In the genomic region with DNA sequence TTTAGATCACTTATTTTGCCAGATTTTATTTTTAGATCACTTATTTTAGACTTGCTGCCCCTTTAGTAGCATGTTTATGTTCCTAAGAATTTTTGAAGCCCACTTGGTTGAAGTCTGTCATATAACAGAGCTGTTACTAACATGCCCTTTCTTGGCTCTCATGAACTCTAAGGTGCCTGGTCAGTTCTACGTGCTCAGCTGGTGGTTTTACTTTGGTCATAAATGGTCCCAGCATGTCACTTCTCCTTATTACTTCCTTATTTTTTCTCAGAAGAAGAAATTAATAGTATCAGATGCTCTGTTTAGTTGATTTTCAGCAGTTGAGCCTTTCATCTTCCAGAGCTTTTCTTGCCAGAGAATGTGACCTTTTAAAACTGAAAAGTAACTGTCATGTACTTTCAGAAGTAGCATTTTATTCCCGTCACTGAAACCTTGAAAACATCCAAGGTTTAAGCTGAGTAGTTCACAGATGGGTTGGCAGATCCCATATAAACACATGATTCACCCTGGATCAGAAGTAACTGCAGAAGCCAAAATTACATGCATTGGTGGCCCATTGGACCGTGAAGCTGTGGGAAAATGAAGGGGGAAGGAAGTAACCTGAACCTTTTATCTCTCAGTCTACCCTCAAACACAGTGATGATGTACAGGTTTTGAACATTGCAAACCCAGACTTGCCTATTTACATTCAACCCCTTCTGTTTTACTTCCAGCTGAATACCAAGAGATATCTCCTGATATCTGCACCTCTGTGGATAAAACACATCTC, we compare ENCODE assay signal across 9 cellular contexts. TPM values are rescaled to one million over a fixed set of nuclear protein-coding genes. Genes with fewer than 3 reads are reported as not detected.
DNase-seq lines count a peak whose midpoint lies in the region; ATAC-seq and TF ChIP-seq lines count a peak whose summit lies in the region.
"Had no signal": no experiment of that assay in that cellular context is flagged by ENCODE, and none has a peak within 500 bp of the region (broad histone marks: within the 10 kb centered on the region; RNA-seq: fewer than 3 reads in every experiment).

No MANE protein-coding gene starts in this region.

- H3K9me3 Mint-ChIP-seq in activated naive CD4-positive, alpha-beta T cell treated with anti-CD3 and anti-CD28 coated beads for 36 hours, result no peaks in the 10 kb centered on the region
- H3K9me3 Mint-ChIP-seq in activated CD8-positive, alpha-beta T cell treated with anti-CD3 and anti-CD28 coated beads for 36 hours, result no peaks in the 10 kb centered on the region

- no peak for TF ChIP-seq CTCF in GM10248 (IDR thresholded peaks at IDR 0.05; ENCODE audit: control extremely low read depth, extremely low read depth, low read depth, missing control alignments)
- no peak for TF ChIP-seq CTCF in activated CD8-positive, alpha-beta T cell treated with anti-CD3 and anti-CD28 coated beads for 36 hours (IDR thresholded peaks at IDR 0.05)

- POLR2A ChIA-PET in GM10248 (lab: Yijun Ruan, JAX), result no interaction called here
- POLR2A ChIA-PET in activated CD8-positive, alpha-beta T cell treated with anti-CD3 and anti-CD28 coated beads for 36 hours (lab: Charles Lee), result no interaction called here

- H3K4me1 Mint-ChIP-seq in activated naive CD4-positive, alpha-beta T cell treated with anti-CD3 and anti-CD28 coated beads for 36 hours (ENCODE audit: low read depth), result peaks cover 8% of the 10 kb centered on the region
- peaks cover 2% of the 10 kb centered on the region for H3K4me1 Mint-ChIP-seq in activated CD8-positive, alpha-beta T cell treated with anti-CD3 and anti-CD28 coated beads for 36 hours (ENCODE audit: low read depth)

- intact Hi-C loops in activated naive CD4-positive, alpha-beta T cell treated with anti-CD3 and anti-CD28 coated beads for 36 hours (cut with micrococcal nuclease), result no loop called here
- intact Hi-C loops in activated CD8-positive, alpha-beta T cell treated with anti-CD3 and anti-CD28 coated beads for 36 hours (cut with micrococcal nuclease), result no loop called here

- peaks cover 29% of the 10 kb centered on the region for H3K36me3 Mint-ChIP-seq in activated naive CD4-positive, alpha-beta T cell treated with anti-CD3 and anti-CD28 coated beads for 36 hours (ENCODE audit: low read depth)
- peaks cover 28% of the 10 kb centered on the region for H3K36me3 Mint-ChIP-seq in activated CD8-positive, alpha-beta T cell treated with anti-CD3 and anti-CD28 coated beads for 36 hours (ENCODE audit: low read depth)

- ATAC-seq in HG02623 (IDR thresholded peaks at IDR 0.05; ENCODE audit: unreplicated experiment), result peak; percentile 57
- no peak for ATAC-seq in activated CD8-positive, alpha-beta T cell treated with anti-CD3 and anti-CD28 coated beads for 36 hours

- no peak overlapping the region for H3K4me3 Mint-ChIP-seq in activated naive CD4-positive, alpha-beta T cell treated with anti-CD3 and anti-CD28 coated beads for 36 hours
- no peak overlapping the region for H3K4me3 Mint-ChIP-seq in activated CD8-positive, alpha-beta T cell treated with anti-CD3 and anti-CD28 coated beads for 36 hours

- DNase-seq in GM10248 (ENCODE audit: extremely low spot score) (peak; percentile 26), RPMI8226 (peak; percentile 29), iris pigment epithelial cell (ENCODE audit: low read depth) (peak; percentile 92)
- DNase-seq in stimulated activated CD4-positive, alpha-beta T cell treated with anti-CD3 and anti-CD28 coated beads, Interleukin-2, amount 100 ng/mL, for 48 hours, result no peak
- no peak for DNase-seq in activated naive CD4-positive, alpha-beta T cell treated with anti-CD3 and anti-CD28 coated beads for 36 hours
- DNase-seq in stimulated activated naive CD4-positive, alpha-beta T cell treated with Interleukin-2 at 50 U/mL for 16 hours (lab: John Stamatoyannopoulos, UW), result no peak
- no peak for DNase-seq in activated CD8-positive, alpha-beta T cell treated with anti-CD3 and anti-CD28 coated beads for 36 hours
- DNase-seq: heart right ventricle had no signal

- H3K27me3 Mint-ChIP-seq in activated naive CD4-positive, alpha-beta T cell treated with anti-CD3 and anti-CD28 coated beads for 36 hours (ENCODE audit: low read depth), result no peaks in the 10 kb centered on the region
- H3K27me3 Mint-ChIP-seq in activated CD8-positive, alpha-beta T cell treated with anti-CD3 and anti-CD28 coated beads for 36 hours, result no peaks in the 10 kb centered on the region

- no peak overlapping the region for H3K27ac Mint-ChIP-seq in activated naive CD4-positive, alpha-beta T cell treated with anti-CD3 and anti-CD28 coated beads for 36 hours
- no peak overlapping the region for H3K27ac Mint-ChIP-seq in activated CD8-positive, alpha-beta T cell treated with anti-CD3 and anti-CD28 coated beads for 36 hours

- CTCF ChIA-PET in GM10248 (lab: Yijun Ruan, JAX), result interaction anchor here (1.0 to 1.5 kb wide), 7 partner anchors 10 to 356 kb away, joined by 3 to 5 read pairs (median 4); no protein-coding TSS in a partner anchor
- CTCF ChIA-PET in activated naive CD4-positive, alpha-beta T cell treated with anti-CD3 and anti-CD28 coated beads for 36 hours (lab: Charles Lee), result no interaction called here
- CTCF ChIA-PET in activated CD8-positive, alpha-beta T cell treated with anti-CD3 and anti-CD28 coated beads for 36 hours (lab: Charles Lee), result interaction anchor here (0.7 to 1.7 kb wide), 4 partner anchors 40 to 626 kb away, joined by 3 to 6 read pairs (median 4); no protein-coding TSS in a partner anchor

RNA-seq across cellular contexts. Expression of a gene that starts 50.5 kb away (rescaled TPM):
- 1 to 10 TPM; 1.1 to 1.6 TPM for total RNA-seq in activated naive CD4-positive, alpha-beta T cell treated with anti-CD3 and anti-CD28 coated beads for 36 hours
- 1 to 10 TPM; 4.0 to 4.1 TPM for total RNA-seq in activated CD8-positive, alpha-beta T cell treated with anti-CD3 and anti-CD28 coated beads for 36 hours

Comparison
In these comparisons a context has a peak if more than half of its experiments do, and no peak if none do; other contexts are left out.
1. DNase-seq: peak in GM10248 (single experiment), RPMI8226 (single experiment) and iris pigment epithelial cell (single experiment); none in stimulated activated CD4-positive, alpha-beta T cell treated with anti-CD3 and anti-CD28 coated beads, Interleukin-2, amount 100 ng/mL, for 48 hours (0 of 2), activated naive CD4-positive, alpha-beta T cell treated with anti-CD3 and anti-CD28 coated beads for 36 hours (single experiment), stimulated activated naive CD4-positive, alpha-beta T cell treated with Interleukin-2 at 50 U/mL for 16 hours (single experiment) and activated CD8-positive, alpha-beta T cell treated with anti-CD3 and anti-CD28 coated beads for 36 hours (single experiment).